In the genomic region with DNA sequence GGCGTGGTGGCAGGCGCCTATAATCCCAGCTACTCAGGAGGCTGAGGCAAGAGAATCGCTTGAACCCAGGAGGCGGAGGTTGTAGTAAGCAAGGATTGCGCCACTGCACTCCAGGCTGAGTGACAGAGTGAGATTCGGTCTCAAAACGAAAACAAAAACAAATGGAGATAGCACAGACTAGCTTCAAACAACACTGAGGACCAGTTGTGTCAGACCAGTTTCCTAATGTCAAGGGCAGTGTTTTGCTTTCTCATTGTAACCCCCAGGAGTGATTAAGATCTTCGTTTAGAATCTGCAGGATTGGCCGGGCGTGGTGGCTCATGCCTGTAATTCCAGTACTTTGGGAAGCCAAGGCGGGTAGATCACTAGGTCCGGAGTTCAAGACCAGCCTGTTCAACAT, we compare ENCODE assay signal across 30 cellular contexts. TPM values are rescaled to one million over a fixed set of nuclear protein-coding genes. Genes with fewer than 3 reads are reported as not detected.
"Had no signal": no experiment of that assay in that cellular context is flagged by ENCODE, and none has a peak within 500 bp of the region (broad histone marks: within the 10 kb centered on the region; RNA-seq: fewer than 3 reads in every experiment).

No MANE protein-coding gene starts in this region.

- H3K4me3 ChIP-seq: body of pancreas, breast epithelium, SJSA1 had no signal

- ATAC-seq: activated CD8-positive, alpha-beta memory T cell treated with anti-CD3 and anti-CD28 coated beads, Interleukin-2, amount 10 ng/mL, durations not matched to agents 7 days and 5 days; body of pancreas had no signal

- H3K4me2 ChIP-seq: SK-N-SH had no signal

- H3K9me2 ChIP-seq: SK-N-SH had no signal

- FAIRE-seq: astrocyte had no signal

- H3K36me3 ChIP-seq: breast epithelium, SJSA1 had no signal

- H3K9me3 ChIP-seq: body of pancreas, breast epithelium, SJSA1, SK-N-SH had no signal

- H3K4me1 ChIP-seq: breast epithelium, SJSA1 had no signal

- H3K27me3 ChIP-seq: breast epithelium had no signal

- DNase-seq: activated B cell treated with CpG ODN at 0.5 μM for 24 hours; activated CD4-positive, alpha-beta memory T cell treated with anti-CD3 and anti-CD28 coated beads, Interleukin-2, amount 10 ng/mL, durations not matched to agents 7 days and 5 days; activated CD4-positive, alpha-beta T cell treated with anti-CD3 and anti-CD28 coated beads for 4 hours; activated CD4-positive, CD25-positive, alpha-beta regulatory T cell treated with anti-CD3 and anti-CD28 coated beads, Interleukin-2, amount 50 U/mL, for 72 hours; activated CD8-positive, alpha-beta memory T cell treated with anti-CD3 and anti-CD28 coated beads for 24 hours; activated CD8-positive, alpha-beta memory T cell treated with anti-CD3 and anti-CD28 coated beads, Interleukin-2, amount 10 ng/mL, durations not matched to agents 7 days and 5 days; activated CD8-positive, alpha-beta memory T cell treated with anti-CD3 and anti-CD28 coated beads, Interleukin-2, amount 50 U/mL, for 48 hours; activated effector memory CD4-positive, alpha-beta T cell treated with Interleukin-2 at 50 U/mL for 16 hours; activated naive CD4-positive, alpha-beta T cell treated with anti-CD3 and anti-CD28 coated beads, Interleukin-2, amount 10 ng/mL, durations not matched to agents 7 days and 5 days; activated T-cell treated with anti-CD3 and anti-CD28 coated beads, Interleukin-2, amount 50 U/mL, for 48 hours; body of pancreas; NCI-H1092 treated with DMSO at 0.1 percent for 48 hours; NCI-H1417; NCI-H146; NCI-H187; NCI-H2029 treated with DMSO at 0.1 percent for 48 hours; NCI-H2107; NCI-H2171; NCI-H510A; NCI-H526; NCI-H748 treated with DMSO at 0.1 percent for 48 hours; OCI-M1; SHP77; SK-N-SH had no signal

- H3K27ac ChIP-seq: body of pancreas, breast epithelium, SJSA1, VCaP had no signal

- H3K9ac ChIP-seq: SK-N-SH had no signal

RNA-seq across cellular contexts. Expression of gene RPGRIP1, which starts 18.5 kb away (rescaled TPM):
- total RNA-seq: activated B cell treated with CpG ODN at 0.5 μM for 24 hours; activated CD4-positive, alpha-beta memory T cell treated with anti-CD3 and anti-CD28 coated beads, Interleukin-2, amount 10 ng/mL, durations not matched to agents 7 days and 5 days; activated CD8-positive, alpha-beta memory T cell treated with anti-CD3 and anti-CD28 coated beads, Interleukin-2, amount 10 ng/mL, durations not matched to agents 7 days and 5 days; astrocyte; body of pancreas; cardiac septum; M059J; SJSA1 had no signal
- polyA plus RNA-seq: SK-N-SH had no signal
